ENCODE assay signal across 14 cellular contexts in the genomic region with DNA sequence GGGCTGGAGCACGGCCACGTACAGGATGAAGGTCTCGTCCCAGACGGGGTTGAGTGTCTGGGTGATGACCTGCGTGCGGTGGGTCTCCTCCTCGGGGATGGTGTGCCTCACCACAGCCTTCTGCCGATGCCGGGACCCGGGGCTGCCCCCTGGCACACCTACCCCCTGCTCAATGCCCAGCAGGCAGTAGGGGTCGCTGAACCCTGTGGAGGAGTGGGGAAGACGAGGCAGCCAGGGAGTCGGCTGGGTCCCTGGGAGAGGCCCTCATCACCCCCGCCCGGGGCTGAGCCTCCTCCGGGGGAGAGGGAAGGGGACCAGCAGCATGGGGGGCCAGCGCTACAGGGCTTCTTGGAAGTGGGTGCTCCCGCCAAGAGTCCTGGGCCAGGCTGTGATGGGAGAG. TPM values are rescaled to one million over a fixed set of nuclear protein-coding genes. Genes with fewer than 3 reads are reported as not detected.
DNase-seq lines count a peak whose midpoint lies in the region; ATAC-seq, FAIRE-seq and TF ChIP-seq lines count a peak whose summit lies in the region.
"Had no signal": no experiment of that assay in that cellular context is flagged by ENCODE, and none has a peak within 500 bp of the region (broad histone marks: within the 10 kb centered on the region; RNA-seq: fewer than 3 reads in every experiment).

No MANE protein-coding gene starts in this region.

- CTCF ChIA-PET in activated naive CD4-positive, alpha-beta T cell treated with anti-CD3 and anti-CD28 coated beads for 36 hours (lab: Charles Lee): no interaction called here
- CTCF ChIA-PET in H1 (lab: Charles Lee; ENCODE audit: partially characterized antibody): interaction anchor here (0.6 to 27.2 kb wide), 4 partner anchors 10 to 156 kb away, joined by 3 to 563 read pairs (median 82); a partner anchor contains a TSS

- H3K18ac ChIP-seq in H1 (ENCODE audit: extremely low read depth, low read length): no peak overlapping the region

- H3K4ac ChIP-seq in H1 (replicated peaks; ENCODE audit: insufficient read length, low read depth, low read length): no peak overlapping the region

- H3K9me3 Mint-ChIP-seq in activated naive CD4-positive, alpha-beta T cell treated with anti-CD3 and anti-CD28 coated beads for 36 hours: no peaks in the 10 kb centered on the region
- no peaks in the 10 kb centered on the region for H3K9me3 Mint-ChIP-seq in activated naive CD4-positive, alpha-beta T cell treated with anti-CD3 and anti-CD28 coated beads, Interleukin-2, amount 50 U/mL, for 72 hours
- H3K9me3 Mint-ChIP-seq in stimulated activated effector memory CD8-positive, alpha-beta T cell treated with anti-CD3 and anti-CD28 coated beads, Interleukin-12 subunit alpha, Interleukin-12 subunit beta, amount 100 ng/mL, for 72 hours: no peaks in the 10 kb centered on the region

- H3K27me3 ChIP-seq in RWPE2 (ENCODE audit: insufficient read depth, poor library complexity, severe bottlenecking): no peaks in the 10 kb centered on the region
- H3K27me3 ChIP-seq in H1 (replicated peaks in 1 of 4; ENCODE audit: control insufficient read depth in 3 of 4, extremely low read depth in 1 of 4, insufficient read depth in 3 of 4, low read length in 3 of 4): no peaks in the 10 kb centered on the region

- POLR2A ChIA-PET in H1 (lab: Charles Lee; ENCODE audit: partially characterized antibody): interaction anchor here (4.2 kb wide), 1 partner anchor 9 kb away, joined by 36 read pairs; no protein-coding TSS in a partner anchor

- 88% methylated on average over 17 of the region's 18 CpGs; no CpG with 5 or more reads in 1 of the 2 experiments for WGBS in H1 (ENCODE audit: extremely low coverage in 1 of 2, insufficient coverage in 1 of 2, insufficient read length in 1 of 2, insufficient replicate concordance in 2 of 2, low coverage in 1 of 2, low lambda C conversion rate in 2 of 2, missing lambda C conversion rate in 1 of 2), 2 experiments

- TF ChIP-seq RAD21 in H1 (IDR thresholded peaks at IDR 0.05 in 1 of 2, conservative IDR thresholded peaks at IDR 0.05 in 1 of 2; ENCODE audit: low read depth in 2 of 2, low read length in 2 of 2): no peak

- intact Hi-C loops in activated naive CD4-positive, alpha-beta T cell treated with anti-CD3 and anti-CD28 coated beads for 36 hours (cut with micrococcal nuclease): no loop called here

- TF ChIP-seq CTCF in RWPE2 (IDR thresholded peaks at IDR 0.05; ENCODE audit: poor library complexity, severe bottlenecking) (no peak), H1 (IDR thresholded peaks at IDR 0.05; ENCODE audit: control extremely low read depth in 1 of 3, insufficient read depth in 1 of 3, low read depth in 1 of 3, low read length in 3 of 3) (no peak)

- H3K4me1 Mint-ChIP-seq in activated naive CD4-positive, alpha-beta T cell treated with anti-CD3 and anti-CD28 coated beads for 36 hours (ENCODE audit: low read depth): peaks cover 21% of the 10 kb centered on the region
- H3K4me1 Mint-ChIP-seq in stimulated activated effector memory CD8-positive, alpha-beta T cell treated with anti-CD3 and anti-CD28 coated beads, Interleukin-12 subunit alpha, Interleukin-12 subunit beta, amount 100 ng/mL, for 72 hours: peaks cover 21% of the 10 kb centered on the region

- H3K9me3 ChIP-seq in RWPE2 (ENCODE audit: severe bottlenecking): no peaks in the 10 kb centered on the region
- no peaks in the 10 kb centered on the region for H3K9me3 ChIP-seq in H1 (ENCODE audit: insufficient read depth in 2 of 2, low read depth in 1 of 2, low read length in 1 of 2)
- H3K9me3 ChIP-seq: mucosa of descending colon had no signal

- H4K91ac ChIP-seq in H1 (replicated peaks; ENCODE audit: insufficient read length, low read length): no peak overlapping the region

- 0 out of 2 replicates have a peak overlapping the region, but pooled peaks have one; percentile 12 for H2BK12ac ChIP-seq in H1 (ENCODE audit: low read depth, low read length)

- H2BK20ac ChIP-seq in H1 (ENCODE audit: low read length): no peak overlapping the region

- no peak overlapping the region for H3K9ac ChIP-seq in H1 (replicated peaks in 1 of 4; ENCODE audit: extremely low read depth in 1 of 4, low read depth in 3 of 4, low read length in 3 of 4)

- peak overlapping the region; percentile 51; the same call in 1 of the 2 replicates for H4K8ac ChIP-seq in H1 (ENCODE audit: extremely low read depth, insufficient read depth, low read length)

- no peak overlapping the region for H2AFZ ChIP-seq in H1 (ENCODE audit: low read length)

- H4K5ac ChIP-seq in H1 (ENCODE audit: insufficient read length, low read depth, low read length): no peak overlapping the region

- H3K36me3 ChIP-seq in RWPE2 (ENCODE audit: low read depth) (peaks cover 20% of the 10 kb centered on the region), H1 (ENCODE audit: control insufficient read depth in 2 of 4, insufficient read depth in 4 of 4, low read length in 3 of 4) (peaks cover 2 to 10% (median 9%) of the 10 kb centered on the region in 4 experiments; a peak in 6 of 8 replicates)

- H3K27ac ChIP-seq in RWPE2 (ENCODE audit: poor library complexity, severe bottlenecking) (no peak overlapping the region), H1 (ENCODE audit: low read depth, low read length) (no peak overlapping the region)

- no peak overlapping the region for H3K4me2 ChIP-seq in H1 (ENCODE audit: insufficient read depth in 1 of 2, low read depth in 2 of 2, low read length in 2 of 2)

- H3K79me2 ChIP-seq in H1 (ENCODE audit: control insufficient read depth in 1 of 2, insufficient read depth in 2 of 2, low read length in 2 of 2): no peaks in the 10 kb centered on the region

- no peak for DNase-seq in activated naive CD4-positive, alpha-beta T cell treated with anti-CD3 and anti-CD28 coated beads for 36 hours
- no peak for DNase-seq in activated naive CD4-positive, alpha-beta T cell treated with anti-CD3 and anti-CD28 coated beads, Interleukin-2, amount 50 U/mL, for 72 hours (ENCODE audit: low spot score in 2 of 2)
- DNase-seq in RWPE2 (ENCODE audit: low spot score) (peak; percentile 69), H1 (ENCODE audit: low read depth in 1 of 2, low spot score in 2 of 2) (no peak), NCI-H510A treated with DMSO at 0.1 percent for 48 hours (lab: John Stamatoyannopoulos, UW) (no peak), ACHN (no peak)
- no peak for DNase-seq in stimulated activated effector memory CD8-positive, alpha-beta T cell treated with anti-CD3 and anti-CD28 coated beads, Interleukin-12 subunit alpha, Interleukin-12 subunit beta, amount 100 ng/mL, for 72 hours (ENCODE audit: low spot score in 2 of 2)
- DNase-seq: KBM-7, mucosa of descending colon, NCI-H1105 had no signal

- H2AK5ac ChIP-seq in H1 (ENCODE audit: low read depth, low read length): no peak overlapping the region

- no peak for TF ChIP-seq EP300 in H1 (IDR thresholded peaks at IDR 0.05; ENCODE audit: borderline replicate concordance in 1 of 2, low read depth in 2 of 2, low read length in 2 of 2)

- no peaks in the 10 kb centered on the region for H3K27me3 Mint-ChIP-seq in activated naive CD4-positive, alpha-beta T cell treated with anti-CD3 and anti-CD28 coated beads for 36 hours (ENCODE audit: low read depth)

- H2BK120ac ChIP-seq in H1 (replicated peaks; ENCODE audit: low read depth, low read length): no peak overlapping the region

- no peak overlapping the region for H3K14ac ChIP-seq in H1 (ENCODE audit: insufficient read length)

- ATAC-seq in activated naive CD4-positive, alpha-beta T cell treated with anti-CD3 and anti-CD28 coated beads, Interleukin-2, amount 50 U/mL, for 72 hours: no peak
- ATAC-seq in RWPE2 (ENCODE audit: low read depth) (no peak), HG03442 (IDR thresholded peaks at IDR 0.05; ENCODE audit: unreplicated experiment) (no peak)
- ATAC-seq in stimulated activated effector memory CD8-positive, alpha-beta T cell treated with anti-CD3 and anti-CD28 coated beads, Interleukin-12 subunit alpha, Interleukin-12 subunit beta, amount 100 ng/mL, for 72 hours: no peak
- ATAC-seq: mucosa of descending colon had no signal

- H3K23me2 ChIP-seq in H1 (ENCODE audit: low read depth, low read length): no peaks in the 10 kb centered on the region

- H2BK5ac ChIP-seq in H1 (ENCODE audit: low read depth, low read length): no peak overlapping the region

- in situ Hi-C loops in ACHN (cut with HindIII; ENCODE audit: low pct_ligation_motif_present, low pct_unique_long_range_greater_than_20kb, low sequenced_read_pairs): no loop called here

- FAIRE-seq in H1 (lab: Jason Lieb, UNC): no peak
- FAIRE-seq: GM18507, keratinocyte, RCC 7860 had no signal

- H3K4me3 ChIP-seq in RWPE2 (ENCODE audit: severe bottlenecking) (no peak overlapping the region), H1 (ENCODE audit: extremely low read depth in 1 of 4, insufficient read depth in 2 of 4, low read depth in 3 of 4, low read length in 4 of 4) (no peak overlapping the region)
- H3K4me3 ChIP-seq: mucosa of descending colon had no signal

- H3K4me1 ChIP-seq in RWPE2 (ENCODE audit: insufficient read depth, poor library complexity, severe bottlenecking) (peaks cover 18% of the 10 kb centered on the region), H1 (replicated peaks in 1 of 4; ENCODE audit: control insufficient read depth in 3 of 4, insufficient read depth in 4 of 4, low read length in 3 of 4) (peaks cover 0 to 8% (median 6%) of the 10 kb centered on the region in 4 experiments; a peak in 4 of 7 replicates)

- H3K27ac Mint-ChIP-seq in activated naive CD4-positive, alpha-beta T cell treated with anti-CD3 and anti-CD28 coated beads for 36 hours: no peak overlapping the region
- peak overlapping the region in 1 of 2 donors; percentile 97 for H3K27ac Mint-ChIP-seq in activated naive CD4-positive, alpha-beta T cell treated with anti-CD3 and anti-CD28 coated beads, Interleukin-2, amount 50 U/mL, for 72 hours
- peak overlapping the region; percentile 86 for H3K27ac Mint-ChIP-seq in stimulated activated effector memory CD8-positive, alpha-beta T cell treated with anti-CD3 and anti-CD28 coated beads, Interleukin-12 subunit alpha, Interleukin-12 subunit beta, amount 100 ng/mL, for 72 hours

- TF ChIP-seq POLR2A in H1 (IDR thresholded peaks at IDR 0.05; ENCODE audit: control extremely low read depth in 1 of 2, low read depth in 2 of 2, low read length in 2 of 2): no peak

- no peaks in the 10 kb centered on the region for H3K79me1 ChIP-seq in H1 (ENCODE audit: low read depth, low read length)

- peaks cover 0 to 1% of the 10 kb centered on the region in 2 experiments for H4K20me1 ChIP-seq in H1 (replicated peaks in 1 of 2; ENCODE audit: control insufficient read depth in 1 of 2, insufficient read depth in 2 of 2, low read length in 2 of 2)

- H3K56ac ChIP-seq in H1 (replicated peaks; ENCODE audit: insufficient read length, low read depth, low read length): no peak overlapping the region

- no peak overlapping the region for H3K23ac ChIP-seq in H1 (ENCODE audit: insufficient read length)

- H3K4me3 Mint-ChIP-seq in activated naive CD4-positive, alpha-beta T cell treated with anti-CD3 and anti-CD28 coated beads for 36 hours: peak overlapping the region; percentile 95
- H3K4me3 Mint-ChIP-seq in stimulated activated effector memory CD8-positive, alpha-beta T cell treated with anti-CD3 and anti-CD28 coated beads, Interleukin-12 subunit alpha, Interleukin-12 subunit beta, amount 100 ng/mL, for 72 hours: peak overlapping the region; percentile 86

- peaks cover 15% of the 10 kb centered on the region for H3K36me3 Mint-ChIP-seq in activated naive CD4-positive, alpha-beta T cell treated with anti-CD3 and anti-CD28 coated beads for 36 hours (ENCODE audit: low read depth)
- H3K36me3 Mint-ChIP-seq in activated naive CD4-positive, alpha-beta T cell treated with anti-CD3 and anti-CD28 coated beads, Interleukin-2, amount 50 U/mL, for 72 hours: no peaks in the 10 kb centered on the region
- peaks cover 85% of the 10 kb centered on the region for H3K36me3 Mint-ChIP-seq in stimulated activated effector memory CD8-positive, alpha-beta T cell treated with anti-CD3 and anti-CD28 coated beads, Interleukin-12 subunit alpha, Interleukin-12 subunit beta, amount 100 ng/mL, for 72 hours

- H2BK15ac ChIP-seq in H1 (ENCODE audit: low read length): no peak overlapping the region

RNA-seq across cellular contexts. Expression of a gene that starts 1.8 kb away (rescaled TPM):
- 10 to 100 TPM; 98.5 to 99.1 TPM for total RNA-seq in activated naive CD4-positive, alpha-beta T cell treated with anti-CD3 and anti-CD28 coated beads for 36 hours
- total RNA-seq in activated naive CD4-positive, alpha-beta T cell treated with anti-CD3 and anti-CD28 coated beads, Interleukin-2, amount 50 U/mL, for 72 hours: 100 to 1,000 TPM; 128 to 143 TPM
- 7.5 and 8.4 TPM in 2 replicates for total RNA-seq in H1 (2021; fragmentation: NEBNext Ultra II Directional; extraction: Animal tissue kit (Norgen Biotek cat#: 25700))
- 3.6 and 5.2 TPM in 2 replicates for polyA plus RNA-seq in H1 (2011; rRNA removed)
- polyA plus RNA-seq in H1 (2011; cell fraction: cytosol; rRNA removed): 77.7 TPM
- polyA plus RNA-seq in H1 (2011; cell fraction: nucleus; rRNA removed): 15.5 TPM
- 4.1 to 10.3 TPM (median 7.8 TPM) in 4 replicates for polyA plus RNA-seq in H1 (2012, experiment 1 of 2)
- polyA plus RNA-seq in H1 (2012, experiment 2 of 2): 1.9 TPM
- 3.7 TPM for polyA plus RNA-seq in H1 (2013, experiment 1 of 2)
- polyA plus RNA-seq in H1 (2013, experiment 2 of 2): 4.2 TPM
- polyA minus RNA-seq in H1 (2011; rRNA and poly(A)+ RNA removed): 1.9 and 2.0 TPM in 2 replicates
- polyA minus RNA-seq in H1 (2011; cell fraction: cytosol; rRNA and poly(A)+ RNA removed): 3.7 TPM
- 3.7 TPM for polyA minus RNA-seq in H1 (2011; cell fraction: nucleus; rRNA and poly(A)+ RNA removed)

RNA-seq across cellular contexts. Expression of a gene that starts 12.7 kb away (rescaled TPM):
- 10 to 100 TPM; 65.0 to 68.7 TPM for total RNA-seq in activated naive CD4-positive, alpha-beta T cell treated with anti-CD3 and anti-CD28 coated beads for 36 hours
- 100 to 1,000 TPM in 1 of 2 donors, 10 to 100 TPM in 1; 78.2 to 144 TPM for total RNA-seq in activated naive CD4-positive, alpha-beta T cell treated with anti-CD3 and anti-CD28 coated beads, Interleukin-2, amount 50 U/mL, for 72 hours
- 61.8 and 71.2 TPM in 2 replicates for total RNA-seq in H1 (2021; fragmentation: NEBNext Ultra II Directional; extraction: Animal tissue kit (Norgen Biotek cat#: 25700))
- polyA plus RNA-seq in H1 (2011; rRNA removed): 48.2 and 72.0 TPM in 2 replicates
- 19.9 TPM for polyA plus RNA-seq in H1 (2011; cell fraction: cytosol; rRNA removed)
- polyA plus RNA-seq in H1 (2011; cell fraction: nucleus; rRNA removed): 66.9 TPM
- polyA plus RNA-seq in H1 (2012, experiment 1 of 2): 66.8 to 74.2 TPM (median 69.2 TPM) in 4 replicates
- polyA plus RNA-seq in H1 (2012, experiment 2 of 2): 67.1 TPM
- 61.6 TPM for polyA plus RNA-seq in H1 (2013, experiment 1 of 2)
- polyA plus RNA-seq in H1 (2013, experiment 2 of 2): 60.1 TPM
- 29.7 and 44.3 TPM in 2 replicates for polyA minus RNA-seq in H1 (2011; rRNA and poly(A)+ RNA removed)
- 31.1 TPM for polyA minus RNA-seq in H1 (2011; cell fraction: cytosol; rRNA and poly(A)+ RNA removed)
- polyA minus RNA-seq in H1 (2011; cell fraction: nucleus; rRNA and poly(A)+ RNA removed): 30.8 TPM

RNA-seq across cellular contexts. Expression of a gene that starts 36.0 kb away (rescaled TPM):
- 1 to 10 TPM; 8.1 to 9.6 TPM for total RNA-seq in activated naive CD4-positive, alpha-beta T cell treated with anti-CD3 and anti-CD28 coated beads for 36 hours
- total RNA-seq in activated naive CD4-positive, alpha-beta T cell treated with anti-CD3 and anti-CD28 coated beads, Interleukin-2, amount 50 U/mL, for 72 hours: 10 to 100 TPM; 11.5 to 26.2 TPM
- total RNA-seq in H1 (2021; fragmentation: NEBNext Ultra II Directional; extraction: Animal tissue kit (Norgen Biotek cat#: 25700)): 5.1 and 6.4 TPM in 2 replicates
- 6.3 and 11.6 TPM in 2 replicates for polyA plus RNA-seq in H1 (2011; rRNA removed)
- 6.2 TPM for polyA plus RNA-seq in H1 (2011; cell fraction: cytosol; rRNA removed)
- polyA plus RNA-seq in H1 (2011; cell fraction: nucleus; rRNA removed): 12.1 TPM
- polyA plus RNA-seq in H1 (2012, experiment 1 of 2): 5.0 to 8.3 TPM (median 5.5 TPM) in 4 replicates
- 5.4 TPM for polyA plus RNA-seq in H1 (2012, experiment 2 of 2)
- polyA plus RNA-seq in H1 (2013, experiment 1 of 2): 5.7 TPM
- polyA plus RNA-seq in H1 (2013, experiment 2 of 2): 6.1 TPM
- polyA minus RNA-seq in H1 (2011; rRNA and poly(A)+ RNA removed): 2.6 and 3.7 TPM in 2 replicates
- polyA minus RNA-seq in H1 (2011; cell fraction: cytosol; rRNA and poly(A)+ RNA removed): 5.0 TPM
- 6.2 TPM for polyA minus RNA-seq in H1 (2011; cell fraction: nucleus; rRNA and poly(A)+ RNA removed)

RNA-seq across cellular contexts. Expression of a gene that starts 54.3 kb away (rescaled TPM):
- total RNA-seq in activated naive CD4-positive, alpha-beta T cell treated with anti-CD3 and anti-CD28 coated beads for 36 hours: 10 to 100 TPM; 24.5 to 25.5 TPM
- total RNA-seq in activated naive CD4-positive, alpha-beta T cell treated with anti-CD3 and anti-CD28 coated beads, Interleukin-2, amount 50 U/mL, for 72 hours: 10 to 100 TPM; 16.2 to 31.9 TPM
- total RNA-seq in H1 (2021; fragmentation: NEBNext Ultra II Directional; extraction: Animal tissue kit (Norgen Biotek cat#: 25700)): 47.7 and 48.6 TPM in 2 replicates
- 21.2 and 25.6 TPM in 2 replicates for polyA plus RNA-seq in H1 (2011; rRNA removed)
- polyA plus RNA-seq in H1 (2011; cell fraction: cytosol; rRNA removed): 24.5 TPM
- 26.6 TPM for polyA plus RNA-seq in H1 (2011; cell fraction: nucleus; rRNA removed)
- polyA plus RNA-seq in H1 (2012, experiment 1 of 2): 30.2 to 35.1 TPM (median 31.2 TPM) in 4 replicates
- 28.8 TPM for polyA plus RNA-seq in H1 (2012, experiment 2 of 2)
- polyA plus RNA-seq in H1 (2013, experiment 1 of 2): 23.2 TPM
- polyA plus RNA-seq in H1 (2013, experiment 2 of 2): 22.1 TPM
- polyA minus RNA-seq in H1 (2011; rRNA and poly(A)+ RNA removed): 9.4 and 9.6 TPM in 2 replicates
- 17.1 TPM for polyA minus RNA-seq in H1 (2011; cell fraction: cytosol; rRNA and poly(A)+ RNA removed)
- polyA minus RNA-seq in H1 (2011; cell fraction: nucleus; rRNA and poly(A)+ RNA removed): 16.2 TPM

RNA-seq across cellular contexts. Expression of a gene that starts 57.8 kb away (rescaled TPM):
- total RNA-seq in activated naive CD4-positive, alpha-beta T cell treated with anti-CD3 and anti-CD28 coated beads for 36 hours: 10 to 100 TPM; 19.1 to 21.4 TPM
- 10 to 100 TPM; 15.3 to 29.3 TPM for total RNA-seq in activated naive CD4-positive, alpha-beta T cell treated with anti-CD3 and anti-CD28 coated beads, Interleukin-2, amount 50 U/mL, for 72 hours
- 33.0 and 33.3 TPM in 2 replicates for total RNA-seq in H1 (2021; fragmentation: NEBNext Ultra II Directional; extraction: Animal tissue kit (Norgen Biotek cat#: 25700))
- 24.2 and 28.9 TPM in 2 replicates for polyA plus RNA-seq in H1 (2011; rRNA removed)
- polyA plus RNA-seq in H1 (2011; cell fraction: cytosol; rRNA removed): 25.1 TPM
- 45.5 TPM for polyA plus RNA-seq in H1 (2011; cell fraction: nucleus; rRNA removed)
- 22.6 to 27.0 TPM (median 24.8 TPM) in 4 replicates for polyA plus RNA-seq in H1 (2012, experiment 1 of 2)
- polyA plus RNA-seq in H1 (2012, experiment 2 of 2): 14.6 TPM
- polyA plus RNA-seq in H1 (2013, experiment 1 of 2): 19.3 TPM
- 19.1 TPM for polyA plus RNA-seq in H1 (2013, experiment 2 of 2)
- 52.1 and 62.7 TPM in 2 replicates for polyA minus RNA-seq in H1 (2011; rRNA and poly(A)+ RNA removed)
- 38.1 TPM for polyA minus RNA-seq in H1 (2011; cell fraction: cytosol; rRNA and poly(A)+ RNA removed)
- polyA minus RNA-seq in H1 (2011; cell fraction: nucleus; rRNA and poly(A)+ RNA removed): 75.4 TPM

Comparison
In these comparisons a context has a peak if more than half of its experiments do, and no peak if none do; other contexts are left out.
1. RNA of a gene that starts 1.8 kb away (total RNA-seq): 128 to 143 TPM in activated naive CD4-positive, alpha-beta T cell treated with anti-CD3 and anti-CD28 coated beads, Interleukin-2, amount 50 U/mL, for 72 hours and 98.5 to 99.1 TPM in activated naive CD4-positive, alpha-beta T cell treated with anti-CD3 and anti-CD28 coated beads for 36 hours; 7.5 to 8.4 TPM in H1; every median in the first group is over 10 times any median in the second.